Comparison of ENCODE assay signal across 12 cellular contexts in the genomic region with DNA sequence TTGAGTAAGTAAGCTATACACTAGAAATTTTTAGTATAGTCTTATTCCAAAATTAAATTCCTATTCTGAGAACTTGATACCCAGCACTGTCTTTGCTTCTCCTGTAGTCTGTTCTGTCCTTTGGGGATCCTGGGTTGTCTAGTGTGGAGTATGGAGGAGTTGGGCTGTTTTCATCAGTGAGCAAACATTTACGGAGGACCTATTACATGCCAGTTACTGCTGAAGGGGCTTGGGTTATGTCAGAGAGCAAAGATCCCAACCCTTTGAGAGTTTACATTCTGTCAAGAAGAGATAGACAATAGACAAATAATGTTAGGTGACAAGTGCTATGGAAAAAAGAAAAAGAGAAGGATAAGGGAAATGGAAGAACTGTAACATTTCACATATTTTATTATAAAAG. TPM values are rescaled to one million over a fixed set of nuclear protein-coding genes. Genes with fewer than 3 reads are reported as not detected.
A peak's percentile ranks its signal among the peaks of the same experiment; 100 is the strongest.
DNase-seq lines count a peak whose midpoint lies in the region; ATAC-seq, FAIRE-seq and TF ChIP-seq lines count a peak whose summit lies in the region.
"Had no signal": no experiment of that assay in that cellular context is flagged by ENCODE, and none has a peak within 500 bp of the region (broad histone marks: within the 10 kb centered on the region; RNA-seq: fewer than 3 reads in every experiment).

No MANE protein-coding gene starts in this region.

- FAIRE-seq in GM12878 (lab: Jason Lieb, UNC): no peak
- FAIRE-seq: GM18507 had no signal

- intact Hi-C loops in GM12878 (cut with micrococcal nuclease; ENCODE audit: unreplicated experiment) (no loop called here), sigmoid colon (cut with DNase I) (no loop called here), CD14-positive monocyte (cut with micrococcal nuclease) (no loop called here)

- peaks cover 97% of the 10 kb centered on the region for H3K4me1 Mint-ChIP-seq in activated T-cell treated with anti-CD3 and anti-CD28 coated beads, Interleukin-2, amount 50 U/mL, for 72 hours (ENCODE audit: low read depth)
- peaks cover 62% of the 10 kb centered on the region for H3K4me1 Mint-ChIP-seq in CD14-positive monocyte

- TSS peak; percentile 7 for BruUV-seq in GM12878 (replicated peaks; lab: Mats Ljungman, UMichigan)

- TF ChIP-seq POLR2A in GM12878 (IDR thresholded peaks at IDR 0.05; ENCODE audit: low read depth, low read length): no peak
- TF ChIP-seq POLR2A in sigmoid colon (IDR thresholded peaks at IDR 0.05): no peak

- no peak for TF ChIP-seq RAD21 in GM12878 (IDR thresholded peaks at IDR 0.05; ENCODE audit: insufficient read depth, low read depth, low read length)

- H3K27me3 ChIP-seq in MM.1S (replicated peaks; ENCODE audit: insufficient read depth, low read length): no peaks in the 10 kb centered on the region
- no peaks in the 10 kb centered on the region for H3K27me3 ChIP-seq in GM12878 (replicated peaks in 1 of 2; ENCODE audit: control insufficient read depth in 2 of 2, insufficient read depth in 2 of 2, low read length in 1 of 2)
- H3K27me3 ChIP-seq in sigmoid colon: no peaks in the 10 kb centered on the region
- H3K27me3 ChIP-seq: Peyer's patch had no signal

- peak overlapping the region; percentile 61 for H3K27ac Mint-ChIP-seq in activated T-cell treated with anti-CD3 and anti-CD28 coated beads, Interleukin-2, amount 50 U/mL, for 72 hours
- H3K27ac Mint-ChIP-seq in CD14-positive monocyte: peak overlapping the region in 2 of 7 donors; percentile 33 to 48

- in situ Hi-C loops in GM12878 (cut with MboI): no loop called here

- H3K36me3 Mint-ChIP-seq in activated T-cell treated with anti-CD3 and anti-CD28 coated beads, Interleukin-2, amount 50 U/mL, for 72 hours (ENCODE audit: insufficient read depth in 2 of 2): no peaks in the 10 kb centered on the region
- peaks cover 3 to 15% of the 10 kb centered on the region in 2 donors for H3K36me3 Mint-ChIP-seq in CD14-positive monocyte

- H3K36me3 ChIP-seq in MM.1S (replicated peaks; ENCODE audit: insufficient read depth, low read length) (no peaks in the 10 kb centered on the region), GM12878 (ENCODE audit: control insufficient read depth in 2 of 2, insufficient read depth in 2 of 2, low read length in 1 of 2) (no peaks in the 10 kb centered on the region; a peak in 1 of 4 replicates), sigmoid colon (no peaks in the 10 kb centered on the region)
- H3K36me3 ChIP-seq: Peyer's patch had no signal

- peak overlapping the region in 1 of 2 donors; percentile 15 for H3K4me3 Mint-ChIP-seq in activated T-cell treated with anti-CD3 and anti-CD28 coated beads, Interleukin-2, amount 50 U/mL, for 72 hours
- H3K4me3 Mint-ChIP-seq in CD14-positive monocyte: no peak overlapping the region

- no peak overlapping the region for H2AFZ ChIP-seq in MM.1S (ENCODE audit: low read length)
- H2AFZ ChIP-seq in GM12878 (ENCODE audit: control insufficient read depth, low read depth, low read length): no peak overlapping the region

- H3K27ac ChIP-seq in MM.1S (ENCODE audit: low read length): peak overlapping the region; percentile 7; the same call in 1 of the 2 replicates
- H3K27ac ChIP-seq in GM12878 (ENCODE audit: control insufficient read depth, insufficient read depth): no peak overlapping the region
- H3K27ac ChIP-seq in sigmoid colon: peak overlapping the region in 3 of 4 donors; percentile 30 to 55 (median 44)
- H3K27ac ChIP-seq: Peyer's patch had no signal

- no peaks in the 10 kb centered on the region for H3K9me3 ChIP-seq in MM.1S (replicated peaks; ENCODE audit: insufficient read depth, low read length)
- no peaks in the 10 kb centered on the region for H3K9me3 ChIP-seq in GM12878 (replicated peaks; ENCODE audit: control insufficient read depth, insufficient read depth, low read length)
- H3K9me3 ChIP-seq in sigmoid colon: no peaks in the 10 kb centered on the region
- H3K9me3 ChIP-seq: Peyer's patch had no signal

- peaks cover 15% of the 10 kb centered on the region for H3K4me1 ChIP-seq in MM.1S (ENCODE audit: low read length)
- H3K4me1 ChIP-seq in GM12878 (ENCODE audit: control insufficient read depth, insufficient read depth, low read length): peaks cover 20% of the 10 kb centered on the region
- H3K4me1 ChIP-seq in sigmoid colon: peaks cover 0 to 40% (median 33%) of the 10 kb centered on the region in 4 donors

- H3K79me2 ChIP-seq in MM.1S (ENCODE audit: low read length) (peaks cover 100% of the 10 kb centered on the region), GM12878 (ENCODE audit: control insufficient read depth, insufficient read depth, low read length) (peaks cover 92% of the 10 kb centered on the region)

- ATAC-seq in activated T-cell treated with anti-CD3 and anti-CD28 coated beads, Interleukin-2, amount 50 U/mL, for 72 hours (replicated peaks in 1 of 2): no peak
- no peak for ATAC-seq in GM12878

- RAD21 ChIA-PET in GM12878 (lab: Charles Lee; ENCODE audit: unreplicated experiment): no interaction called here

- H3K9me2 ChIP-seq in MM.1S (replicated peaks; ENCODE audit: insufficient read depth, low read length): no peaks in the 10 kb centered on the region

- H3K4me2 ChIP-seq in MM.1S (ENCODE audit: low read depth, low read length) (peak overlapping the region; percentile 8; the same call in 1 of the 2 replicates), GM12878 (ENCODE audit: control insufficient read depth, insufficient read depth) (no peak overlapping the region)

- CTCF ChIA-PET in GM12878 (lab: Yijun Ruan, JAX): interaction anchor here (1.3 kb wide), 1 partner anchor 8 kb away, joined by 7 read pairs; no protein-coding TSS in a partner anchor

- no peak for DNase-seq in activated T-cell treated with anti-CD3 and anti-CD28 coated beads, Interleukin-2, amount 50 U/mL, for 72 hours
- DNase-seq in activated T-cell treated with anti-CD3 and anti-CD28 coated beads, Interleukin-2, amount 50 U/mL, for 1 hour: no peak
- DNase-seq in MM.1S (no peak), GM12878 (ENCODE audit: low read depth, low spot score) (no peak), sigmoid colon (no peak), DMS79 treated with DMSO at 0.1 percent for 48 hours (lab: John Stamatoyannopoulos, UW) (no peak), CD14-positive monocyte (ENCODE audit: low spot score) (no peak), NCI-H2107 treated with DMSO at 0.1 percent for 48 hours (lab: John Stamatoyannopoulos, UW; ENCODE audit: unreplicated experiment) (no peak)
- DNase-seq: AML-193, Peyer's patch, T1000 had no signal

- TF ChIP-seq EP300 in GM12878 (IDR thresholded peaks at IDR 0.05; ENCODE audit: borderline replicate concordance in 1 of 2, control insufficient read depth in 1 of 2, low read depth in 2 of 2, low read length in 2 of 2) (no peak), sigmoid colon (IDR thresholded peaks at IDR 0.05) (no peak)

- TF ChIP-seq CTCF in MM.1S (IDR thresholded peaks at IDR 0.05; ENCODE audit: low read length) (no peak), GM12878 (IDR thresholded peaks at IDR 0.05 in 2 of 3, conservative IDR thresholded peaks at IDR 0.05 in 1 of 3; ENCODE audit: control insufficient read depth in 2 of 3, extremely low read depth in 1 of 3, insufficient read depth in 1 of 3, low read depth in 3 of 3, low read length in 3 of 3) (no peak), sigmoid colon (IDR thresholded peaks at IDR 0.05) (no peak), CD14-positive monocyte (IDR thresholded peaks at IDR 0.05) (no peak)

- H3K4me3 ChIP-seq in MM.1S (ENCODE audit: low read length) (no peak overlapping the region), GM12878 (no peak overlapping the region), sigmoid colon (no peak overlapping the region)
- H3K4me3 ChIP-seq: Peyer's patch had no signal

- 45% methylated on average over 1 of the region's 1 CpG for WGBS in GM12878 (ENCODE audit: insufficient coverage, insufficient replicate concordance, low lambda C conversion rate, missing lambda C conversion rate)
- WGBS in sigmoid colon, 2 donors: 77 to 81% methylated on average over 1 of the region's 1 CpG

- no peak overlapping the region for H3K9ac ChIP-seq in MM.1S (ENCODE audit: low read length)
- H3K9ac ChIP-seq in GM12878 (ENCODE audit: control insufficient read depth, insufficient read depth, low read length): no peak overlapping the region

- peaks cover 18% of the 10 kb centered on the region; the same call in 1 of the 2 replicates for H3F3A ChIP-seq in MM.1S (ENCODE audit: insufficient read depth, low read length)

- POLR2A ChIA-PET in GM12878 (lab: Charles Lee): interaction anchor here (0.9 to 1.9 kb wide), 2 partner anchors 9 to 102 kb away, joined by 3 to 5 read pairs; a partner anchor contains a TSS

- no peaks in the 10 kb centered on the region for H3K27me3 Mint-ChIP-seq in activated T-cell treated with anti-CD3 and anti-CD28 coated beads, Interleukin-2, amount 50 U/mL, for 72 hours (ENCODE audit: low read depth)
- H3K27me3 Mint-ChIP-seq in CD14-positive monocyte (ENCODE audit: low read depth in 3 of 3): peaks cover 0 to 2% (median 0%) of the 10 kb centered on the region in 3 donors

- SMC1A ChIA-PET in GM12878 (lab: Charles Lee; ENCODE audit: uncharacterized antibody, unreplicated experiment): interaction anchor here (0.6 to 1.6 kb wide), 3 partner anchors 15 to 241 kb away, joined by 3 to 4 read pairs (median 3); no protein-coding TSS in a partner anchor

- H3K9me3 Mint-ChIP-seq in activated T-cell treated with anti-CD3 and anti-CD28 coated beads, Interleukin-2, amount 50 U/mL, for 72 hours: no peaks in the 10 kb centered on the region
- H3K9me3 Mint-ChIP-seq in CD14-positive monocyte: no peaks in the 10 kb centered on the region

- H4K20me1 ChIP-seq in MM.1S (ENCODE audit: insufficient read depth, low read length) (peaks cover 77% of the 10 kb centered on the region), GM12878 (ENCODE audit: control insufficient read depth, insufficient read depth) (no peaks in the 10 kb centered on the region; the same call in 1 of the 2 replicates)

RNA-seq across cellular contexts. Expression of a gene that starts 9.0 kb away (rescaled TPM):
- total RNA-seq in activated T-cell treated with anti-CD3 and anti-CD28 coated beads, Interleukin-2, amount 50 U/mL, for 72 hours: 10 to 100 TPM; 53.5 to 72.6 TPM
- total RNA-seq in GM12878 (2013; cell fraction: nucleolus; rRNA removed): 156 and 162 TPM in 2 replicates
- total RNA-seq in GM12878 (2014; rRNA removed): 31.0 and 40.9 TPM in 2 replicates
- total RNA-seq in GM12878 (2014; rRNA removed; fragmentation: Illumina TruSeq; extraction: Trizol): 27.5 and 28.9 TPM in 2 replicates
- 34.4 and 39.6 TPM in 2 replicates for total RNA-seq in GM12878 (2021)
- 12.1 TPM for polyA plus RNA-seq in GM12878 (2011; ENCODE audit: low read depth)
- 24.5 and 38.7 TPM in 2 replicates for polyA plus RNA-seq in GM12878 (2011; rRNA removed)
- 28.0 and 29.3 TPM in 2 replicates for polyA plus RNA-seq in GM12878 (2011; cell fraction: cytosol; rRNA removed)
- polyA plus RNA-seq in GM12878 (2011; cell fraction: nucleus; rRNA removed): 85.3 and 93.6 TPM in 2 replicates
- 15.4 and 19.3 TPM in 2 replicates for polyA plus RNA-seq in GM12878 (2012)
- 33.9 and 34.8 TPM in 2 replicates for polyA plus RNA-seq in GM12878 (2014; fragmentation: Illumina TruSeq; extraction: Trizol)
- polyA plus RNA-seq in GM12878 (2014; fragmentation: Nextera tagmentation; extraction: Ambion mirVana): 1 to 10 TPM; 1.1 to 2.5 TPM
- 27.5 and 28.4 TPM in 2 replicates for polyA plus RNA-seq in GM12878 (2014; rRNA removed)
- 10 to 100 TPM in 1 of 2 experiments, 1 to 10 TPM in 1; 5.9 to 14.3 TPM for polyA plus RNA-seq in GM12878 (2016; fragmentation: Nextera tagmentation; extraction: Ambion mirVana)
- polyA minus RNA-seq in GM12878 (2011; rRNA and poly(A)+ RNA removed): 35.3 and 39.6 TPM in 2 replicates
- 18.2 and 19.4 TPM in 2 replicates for polyA minus RNA-seq in GM12878 (2011; cell fraction: cytosol; rRNA and poly(A)+ RNA removed)
- 28.7 and 56.4 TPM in 2 replicates for polyA minus RNA-seq in GM12878 (2011; cell fraction: nucleus; rRNA and poly(A)+ RNA removed)
- 10 to 100 TPM; 18.7 to 26.6 (median 20.3) TPM for total RNA-seq in sigmoid colon
- 10 to 100 TPM in 2 of 3 donors, 1 to 10 TPM in 1; 8.4 to 27.3 (median 14.3) TPM for polyA plus RNA-seq in sigmoid colon
- 1 to 10 TPM; 5.9 to 8.6 TPM for polyA plus RNA-seq in CD14-positive monocyte
